Comparison of ENCODE assay signal across 1 cellular context in genomic region chr5:143274952-143275351, GRCh38.
TF ChIP-seq lines count a peak whose summit lies in the region.

No MANE protein-coding gene starts in this region.

TF ChIP-seq in GM23338, 12 proteins besides CTCF, POLR2A, EP300 and RAD21 (continued from another document):
- TF ChIP-seq EZH2 (IDR thresholded peaks at IDR 0.05; ENCODE audit: low read depth, unreplicated experiment) (no peak), STAT1 (IDR thresholded peaks at IDR 0.05; ENCODE audit: unreplicated experiment) (no peak)
TF ChIP-seq in GM23338: peak in this region for 0.
